ENCODE assay signal across 19 cellular contexts in the genomic region with DNA sequence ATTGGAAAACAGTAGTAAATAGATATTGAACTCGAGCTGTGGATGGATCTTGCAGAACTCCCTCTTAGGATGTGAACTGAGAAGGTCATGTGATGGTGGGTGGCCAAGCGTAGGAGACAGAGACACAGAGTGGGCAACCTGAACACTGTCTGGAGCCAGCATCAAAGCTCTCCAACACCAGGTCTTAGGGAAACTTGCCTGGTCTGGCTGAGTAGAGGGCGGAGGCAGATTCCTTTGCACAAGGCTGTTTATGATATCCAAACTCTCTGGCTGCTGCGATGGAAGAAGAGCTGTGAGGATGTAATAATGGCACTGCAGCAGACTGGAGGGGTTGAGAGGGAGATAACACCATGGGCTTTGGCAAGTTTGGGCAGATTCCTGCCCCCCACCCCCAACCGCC. TPM values are rescaled to one million over a fixed set of nuclear protein-coding genes. Genes with fewer than 3 reads are reported as not detected.
DNase-seq lines count a peak whose midpoint lies in the region; ATAC-seq and TF ChIP-seq lines count a peak whose summit lies in the region.
"Had no signal": no experiment of that assay in that cellular context is flagged by ENCODE, and none has a peak within 500 bp of the region (broad histone marks: within the 10 kb centered on the region; RNA-seq: fewer than 3 reads in every experiment).

No MANE protein-coding gene starts in this region.

- H3K27me3 Mint-ChIP-seq in naive thymus-derived CD4-positive, alpha-beta T cell = peaks cover 0 to 31% (median 0%) of the 10 kb centered on the region in 5 donors

- H4K20me1 ChIP-seq in mammary epithelial cell (ENCODE audit: insufficient read depth, low read length) = no peaks in the 10 kb centered on the region

- dilution Hi-C loops in mammary epithelial cell (cut with HindIII; ENCODE audit: low sequenced_read_pairs) = loop anchor here (10.0 kb wide), 1 partner anchor 478 kb away; a partner anchor contains a TSS

- peaks cover 14% of the 10 kb centered on the region for H3K79me2 ChIP-seq in mammary epithelial cell (ENCODE audit: insufficient read depth, low read length)

- intact Hi-C loops in left cardiac atrium (cut with DNase I) = no loop called here
- intact Hi-C loops in mammary epithelial cell (cut with micrococcal nuclease) = no loop called here
- intact Hi-C loops in naive thymus-derived CD4-positive, alpha-beta T cell (cut with micrococcal nuclease) = loop anchor here (1.0 kb wide), 1 partner anchor 10 kb away; a partner anchor contains a TSS

- peak overlapping the region in 1 of 10 donors; percentile 30 for H3K4me3 Mint-ChIP-seq in naive thymus-derived CD4-positive, alpha-beta T cell
- H3K4me3 Mint-ChIP-seq: activated naive CD8-positive, alpha-beta T cell treated with anti-CD3 and anti-CD28 coated beads, Interleukin-2, amount 10 ng/mL, durations not matched to agents 7 days and 5 days; memory B cell; neural progenitor cell had no signal

- H3K36me3 ChIP-seq in right atrium auricular region (no peaks in the 10 kb centered on the region), mammary epithelial cell (ENCODE audit: insufficient read depth, low read length) (peaks cover 2% of the 10 kb centered on the region)
- no peaks in the 10 kb centered on the region for H3K36me3 ChIP-seq in naive thymus-derived CD4-positive, alpha-beta T cell (ENCODE audit: control insufficient read depth in 2 of 3, insufficient read depth in 3 of 3, low read length in 3 of 3)
- H3K36me3 ChIP-seq: HAP-1, neural progenitor cell, upper lobe of right lung had no signal

- no peaks in the 10 kb centered on the region for H3K9me3 Mint-ChIP-seq in naive thymus-derived CD4-positive, alpha-beta T cell
- H3K9me3 Mint-ChIP-seq: activated naive CD8-positive, alpha-beta T cell treated with anti-CD3 and anti-CD28 coated beads, Interleukin-2, amount 10 ng/mL, durations not matched to agents 7 days and 5 days; memory B cell; neural progenitor cell had no signal

- CTCF ChIA-PET in mammary epithelial cell (lab: Charles Lee; ENCODE audit: low non-redundant PET) = no interaction called here
- CTCF ChIA-PET in naive thymus-derived CD4-positive, alpha-beta T cell (lab: Charles Lee) = no interaction called here

- no TSS peak for BruUV-seq in mammary epithelial cell (replicated peaks; lab: Mats Ljungman, UMichigan)

- H3K27ac Mint-ChIP-seq in naive thymus-derived CD4-positive, alpha-beta T cell = peak overlapping the region in 5 of 9 donors; percentile 2 to 92 (median 66)
- H3K27ac Mint-ChIP-seq: memory B cell, neural progenitor cell had no signal

- no peak for DNase-seq in right atrium auricular region (ENCODE audit: low spot score)
- no peak for DNase-seq in left cardiac atrium
- DNase-seq in mammary epithelial cell = no peak
- DNase-seq in naive thymus-derived CD4-positive, alpha-beta T cell = no peak
- no peak for DNase-seq in activated effector memory CD4-positive, alpha-beta T cell treated with Interleukin-2 at 50 U/mL for 16 hours
- no peak for DNase-seq in NCI-H2029 (lab: John Stamatoyannopoulos, UW)
- DNase-seq: activated naive CD8-positive, alpha-beta T cell treated with anti-CD3 and anti-CD28 coated beads, Interleukin-2, amount 10 ng/mL, durations not matched to agents 7 days and 5 days; Caco-2; cerebellar nuclear complex; MV-4-11; NCI-H748 treated with DMSO at 0.1 percent for 48 hours; retina; stimulated activated CD4-positive, alpha-beta T cell treated with anti-CD3 and anti-CD28 coated beads, Interleukin-2, amount 100 ng/mL, for 48 hours; upper lobe of right lung had no signal

- no peak overlapping the region for H3K9ac ChIP-seq in mammary epithelial cell (ENCODE audit: insufficient read depth, low read length)
- H3K9ac ChIP-seq: neural progenitor cell had no signal

- no peaks in the 10 kb centered on the region for H3K36me3 Mint-ChIP-seq in naive thymus-derived CD4-positive, alpha-beta T cell
- H3K36me3 Mint-ChIP-seq: activated naive CD8-positive, alpha-beta T cell treated with anti-CD3 and anti-CD28 coated beads, Interleukin-2, amount 10 ng/mL, durations not matched to agents 7 days and 5 days; memory B cell; neural progenitor cell had no signal

- H2AFZ ChIP-seq in mammary epithelial cell (ENCODE audit: low read depth, low read length) = no peak overlapping the region
- H2AFZ ChIP-seq: neural progenitor cell had no signal

- no peaks in the 10 kb centered on the region for H3K27me3 ChIP-seq in right atrium auricular region
- H3K27me3 ChIP-seq in mammary epithelial cell (ENCODE audit: insufficient read depth, low read length) = no peaks in the 10 kb centered on the region
- no peaks in the 10 kb centered on the region for H3K27me3 ChIP-seq in naive thymus-derived CD4-positive, alpha-beta T cell (ENCODE audit: control insufficient read depth in 2 of 2, insufficient read depth in 2 of 2, low read length in 2 of 2)
- H3K27me3 ChIP-seq: neural progenitor cell, upper lobe of right lung had no signal

- ATAC-seq in left cardiac atrium (no peak), HG02588 (IDR thresholded peaks at IDR 0.05; ENCODE audit: unreplicated experiment) (no peak), HG02642 (IDR thresholded peaks at IDR 0.05; ENCODE audit: poor library complexity, unreplicated experiment) (no peak)
- ATAC-seq in naive thymus-derived CD4-positive, alpha-beta T cell = no peak
- ATAC-seq: upper lobe of right lung had no signal

- WGBS in mammary epithelial cell (ENCODE audit: low coverage, missing lambda C conversion rate) = 58% methylated on average over 5 of the region's 5 CpGs

- H3K4me3 ChIP-seq in right atrium auricular region = no peak overlapping the region
- no peak overlapping the region for H3K4me3 ChIP-seq in mammary epithelial cell (replicated peaks in 1 of 3; ENCODE audit: insufficient read depth in 1 of 3, low read depth in 2 of 3, low read length in 3 of 3)
- H3K4me3 ChIP-seq in naive thymus-derived CD4-positive, alpha-beta T cell (ENCODE audit: low read length) = no peak overlapping the region
- H3K4me3 ChIP-seq: HAP-1, neural progenitor cell, upper lobe of right lung had no signal

- peaks cover 0 to 54% of the 10 kb centered on the region in 2 donors for H3K4me1 ChIP-seq in right atrium auricular region
- peaks cover 29% of the 10 kb centered on the region for H3K4me1 ChIP-seq in mammary epithelial cell (ENCODE audit: insufficient read depth, low read length)
- peaks cover 17 to 25% of the 10 kb centered on the region in 2 donors for H3K4me1 ChIP-seq in naive thymus-derived CD4-positive, alpha-beta T cell (ENCODE audit: control insufficient read depth in 2 of 2, insufficient read depth in 2 of 2, low read length in 2 of 2)
- H3K4me1 ChIP-seq: HAP-1 had no signal

- H3K4me2 ChIP-seq in mammary epithelial cell (ENCODE audit: insufficient read depth, low read depth, low read length) = peak overlapping the region; percentile 2
- H3K4me2 ChIP-seq: neural progenitor cell had no signal

- POLR2A ChIA-PET in naive thymus-derived CD4-positive, alpha-beta T cell (lab: Charles Lee) = no interaction called here

- in situ Hi-C loops in mammary epithelial cell (cut with MboI; ENCODE audit: low sequenced_read_pairs in 2 of 2) = no loop called here

- peaks cover 16 to 30% (median 21%) of the 10 kb centered on the region in 7 donors for H3K4me1 Mint-ChIP-seq in naive thymus-derived CD4-positive, alpha-beta T cell
- H3K4me1 Mint-ChIP-seq: memory B cell had no signal

- peak overlapping the region; percentile 43 to 45 for H3K27ac ChIP-seq in right atrium auricular region
- H3K27ac ChIP-seq in mammary epithelial cell (ENCODE audit: insufficient read depth, low read depth, low read length) = no peak overlapping the region
- no peak overlapping the region for H3K27ac ChIP-seq in naive thymus-derived CD4-positive, alpha-beta T cell (ENCODE audit: low read depth, low read length)
- H3K27ac ChIP-seq: neural progenitor cell, upper lobe of right lung had no signal

- H3K9me3 ChIP-seq in right atrium auricular region = no peaks in the 10 kb centered on the region
- H3K9me3 ChIP-seq in mammary epithelial cell (replicated peaks; ENCODE audit: insufficient read depth, low read length) = no peaks in the 10 kb centered on the region
- H3K9me3 ChIP-seq in naive thymus-derived CD4-positive, alpha-beta T cell (ENCODE audit: control insufficient read depth in 2 of 3, low read length in 3 of 3) = no peaks in the 10 kb centered on the region
- H3K9me3 ChIP-seq: Caco-2, HAP-1, upper lobe of right lung had no signal

- TF ChIP-seq CTCF in right atrium auricular region (IDR thresholded peaks at IDR 0.05) (no peak), mammary epithelial cell (conservative IDR thresholded peaks at IDR 0.05 in 1 of 2, IDR thresholded peaks at IDR 0.05 in 1 of 2; ENCODE audit: extremely low read depth in 1 of 2, insufficient read depth in 1 of 2, low read depth in 1 of 2, low read length in 2 of 2) (no peak)

RNA-seq across cellular contexts. Expression of a gene that starts 10.1 kb away (rescaled TPM):
- total RNA-seq in right atrium auricular region (10 to 100 TPM; 11.4 to 19.2 TPM), left cardiac atrium (10 to 100 TPM; 12.3 to 15.3 TPM), mammary epithelial cell (10 to 100 TPM; 38.4 to 46.2 TPM)
- 11.0 TPM for polyA plus RNA-seq in mammary epithelial cell
- 44.8 TPM for polyA minus RNA-seq in mammary epithelial cell
- 1 to 10 TPM in 2 of 5 experiments, under 1 TPM in 3; 0.24 to 2.2 (median 0.48) TPM for total RNA-seq in naive thymus-derived CD4-positive, alpha-beta T cell
- polyA plus RNA-seq in naive thymus-derived CD4-positive, alpha-beta T cell = not detected

Comparison
In these comparisons a context has a peak if more than half of its experiments do, and no peak if none do; other contexts are left out.
1. H3K27ac ChIP-seq: peak in right atrium auricular region (2 of 2); none in mammary epithelial cell (single experiment) and naive thymus-derived CD4-positive, alpha-beta T cell (single experiment).
2. intact Hi-C loops: an anchor here in naive thymus-derived CD4-positive, alpha-beta T cell (1.0 kb wide); none called in left cardiac atrium and mammary epithelial cell.